In the genomic region with DNA sequence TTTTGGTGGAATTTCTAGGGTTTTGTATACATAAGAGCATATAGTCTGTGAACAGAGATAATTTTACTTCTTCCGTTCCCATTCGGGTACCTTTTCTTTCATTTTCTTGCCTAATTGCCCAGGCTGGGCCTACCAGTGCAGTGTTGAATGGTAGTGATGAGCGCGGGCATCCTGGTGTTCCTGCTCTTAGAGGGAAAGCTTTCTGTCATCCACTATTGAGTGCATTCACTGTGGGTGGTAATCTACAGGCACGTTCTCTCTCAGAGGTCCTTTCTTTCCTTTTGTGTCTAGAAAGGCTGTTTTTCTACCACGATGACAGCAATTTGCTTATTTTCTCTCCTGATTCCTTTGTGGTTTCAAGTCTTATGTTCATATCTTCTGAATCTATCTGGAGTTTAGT, we compare ENCODE assay signal across 27 cellular contexts.
"Had no signal": no experiment of that assay in that cellular context is flagged by ENCODE, and none has a peak within 500 bp of the region (broad histone marks: within the 10 kb centered on the region; RNA-seq: fewer than 3 reads in every experiment).

No MANE protein-coding gene starts in this region.

- H3K36me3 ChIP-seq: heart right ventricle, left ventricle myocardium inferior, tibial nerve, uterus had no signal

- H3K27ac Mint-ChIP-seq: mesothelial cell of epicardium; natural killer cell; nephron progenitor cell; stimulated activated memory B cell treated with anti-CD40 and anti-IgM and Interleukin-4, amounts not matched to agents 10 μg/mL and 1 μg/mL and 100 μg/mL, for 72 hours; stimulated activated naive CD8-positive, alpha-beta T cell treated with anti-CD3 and anti-CD28 coated beads, Interleukin-15, amount 100 ng/mL, for 72 hours; type B pancreatic cell had no signal

- H3K4me3 Mint-ChIP-seq: mesothelial cell of epicardium; natural killer cell; nephron progenitor cell; stimulated activated memory B cell treated with anti-CD40 and anti-IgM and Interleukin-4, amounts not matched to agents 10 μg/mL and 1 μg/mL and 100 μg/mL, for 72 hours; stimulated activated naive CD8-positive, alpha-beta T cell treated with anti-CD3 and anti-CD28 coated beads, Interleukin-15, amount 100 ng/mL, for 72 hours; type B pancreatic cell had no signal

- H3K9me3 ChIP-seq: uterus had no signal

- H3K9ac ChIP-seq: parathyroid adenoma had no signal

- H3K27me3 Mint-ChIP-seq: naive B cell; stimulated activated memory B cell treated with anti-CD40 and anti-IgM and Interleukin-4, amounts not matched to agents 10 μg/mL and 1 μg/mL and 100 μg/mL, for 72 hours; stimulated activated naive CD8-positive, alpha-beta T cell treated with anti-CD3 and anti-CD28 coated beads, Interleukin-15, amount 100 ng/mL, for 72 hours; type B pancreatic cell had no signal

- H3K4me3 ChIP-seq: heart right ventricle, left ventricle myocardium inferior, lung, skin epidermis, tibial nerve, uterus had no signal

- H3K4me1 ChIP-seq: parathyroid adenoma had no signal

- H2AFZ ChIP-seq: parathyroid adenoma had no signal

- H3K27me3 ChIP-seq: heart right ventricle, tibial nerve, uterus had no signal

- ATAC-seq: heart right ventricle; natural killer cell; right cardiac atrium; sciatic nerve; stimulated activated memory B cell treated with anti-CD40 and anti-IgM and Interleukin-4, amounts not matched to agents 10 μg/mL and 1 μg/mL and 100 μg/mL, for 72 hours; stimulated activated naive CD8-positive, alpha-beta T cell treated with anti-CD3 and anti-CD28 coated beads, Interleukin-15, amount 100 ng/mL, for 72 hours had no signal

- DNase-seq: heart right ventricle; hippocampal formation; kidney; left ventricle myocardium inferior; mesendoderm; naive B cell; natural killer cell; nephron progenitor cell; nucleus accumbens; retina; right cardiac atrium; stimulated activated CD4-positive, alpha-beta T cell treated with anti-CD3 and anti-CD28 coated beads, Interleukin-1b, Interleukin-23, amount 100 ng/mL, for 48 hours; stimulated activated CD4-positive, alpha-beta T cell treated with anti-CD3 and anti-CD28 coated beads, Interleukin-2, amount 100 ng/mL, for 48 hours; stimulated activated CD4-positive, alpha-beta T cell treated with anti-CD3 and anti-CD28 coated beads, Interleukin-4, amount 100 ng/mL, for 4 hours; stimulated activated CD8-positive, alpha-beta memory T cell treated with anti-CD3 and anti-CD28 coated beads, Interleukin-4, amount 100 ng/mL, for 48 hours; stimulated activated naive CD4-positive, alpha-beta T cell treated with Interleukin-2 at 50 U/mL for 16 hours; stimulated activated naive CD8-positive, alpha-beta T cell treated with anti-CD3 and anti-CD28 coated beads, Interleukin-15, amount 100 ng/mL, for 72 hours; substantia nigra; uterus had no signal

- H3K27ac ChIP-seq: heart right ventricle, left ventricle myocardium inferior, parathyroid adenoma, skin epidermis, tibial nerve, uterus had no signal
